ENCODE assay signal across 12 cellular contexts in genomic region chr6:44662461-44663121, GRCh38.
A peak's percentile ranks its signal among the peaks of the same experiment; 100 is the strongest.
DNase-seq lines count a peak whose midpoint lies in the region; ATAC-seq and TF ChIP-seq lines count a peak whose summit lies in the region.
"Had no signal": no experiment of that assay in that cellular context is flagged by ENCODE, and none has a peak within 500 bp of the region (broad histone marks: within the 10 kb centered on the region; RNA-seq: fewer than 3 reads in every experiment).

No MANE protein-coding gene starts in this region.

- DNase-seq in EH (ENCODE audit: low read depth) (peak; percentile 84), NCI-H510A (lab: John Stamatoyannopoulos, UW) (peak; percentile 49), chondrocyte (ENCODE audit: low spot score) (no peak), activated gamma-delta T cell treated with Interleukin-2 at 50 U/mL for 16 hours (no peak), testis (no peak)
- DNase-seq: activated gamma-delta T cell, DMS 273 treated with DMSO at 0.1 percent for 48 hours, NCI-H1436 treated with DMSO at 0.1 percent for 48 hours, T-cell had no signal

- no peaks in the 10 kb centered on the region for H3K36me3 ChIP-seq in testis (ENCODE audit: low read depth, missing control alignments)

- 87% methylated on average over 13 of the region's 13 CpGs for WGBS in testis, 2 donors

- peak; percentile 11 for TF ChIP-seq CTCF in chondrocyte (IDR thresholded peaks at IDR 0.05)
- no peak for TF ChIP-seq CTCF in nephron (IDR thresholded peaks at IDR 0.05; ENCODE audit: unreplicated experiment in 3 of 3)
- no peak for TF ChIP-seq CTCF in testis (IDR thresholded peaks at IDR 0.05)

- no peaks in the 10 kb centered on the region for H3K27me3 Mint-ChIP-seq in chondrocyte (ENCODE audit: low read depth)
- peaks cover 68% of the 10 kb centered on the region for H3K27me3 Mint-ChIP-seq in nephron (ENCODE audit: low read depth)

- ATAC-seq in HG02840 (IDR thresholded peaks at IDR 0.05; ENCODE audit: low FRiP score, unreplicated experiment) (no peak), HG03039 (IDR thresholded peaks at IDR 0.05; ENCODE audit: unreplicated experiment) (no peak)
- ATAC-seq: T-cell had no signal

- no peak overlapping the region for H3K27ac ChIP-seq in testis

- H3K4me1 Mint-ChIP-seq in chondrocyte (ENCODE audit: low read depth) (peaks cover 78% of the 10 kb centered on the region), nephron (peaks cover 63% of the 10 kb centered on the region)

- no peaks in the 10 kb centered on the region for H3K9me3 ChIP-seq in testis

- no peak for TF ChIP-seq POLR2A in testis (IDR thresholded peaks at IDR 0.05)

- peak overlapping the region; percentile 10 for H3K4me3 Mint-ChIP-seq in chondrocyte (ENCODE audit: unreplicated experiment)
- H3K4me3 Mint-ChIP-seq in nephron = peak overlapping the region in 1 of 3 experiments; percentile 39
- H3K4me3 Mint-ChIP-seq: T-cell had no signal

- H3K9me3 Mint-ChIP-seq in chondrocyte (ENCODE audit: low read depth) (no peaks in the 10 kb centered on the region), nephron (no peaks in the 10 kb centered on the region)

- no peak overlapping the region for H3K4me3 ChIP-seq in testis

- intact Hi-C loops in testis (cut with DNase I; ENCODE audit: low total_unique reads) = no loop called here

- H3K27ac Mint-ChIP-seq in chondrocyte (ENCODE audit: unreplicated experiment) (peak overlapping the region; percentile 65), nephron (peak overlapping the region; percentile 2 to 50 (median 18))
- H3K27ac Mint-ChIP-seq: T-cell had no signal

- no peaks in the 10 kb centered on the region for H3K27me3 ChIP-seq in testis

- H3K36me3 Mint-ChIP-seq in chondrocyte (ENCODE audit: low read depth) = no peaks in the 10 kb centered on the region
- no peaks in the 10 kb centered on the region for H3K36me3 Mint-ChIP-seq in nephron (ENCODE audit: low read depth)
- H3K36me3 Mint-ChIP-seq: T-cell had no signal

- H3K4me1 ChIP-seq in testis = no peaks in the 10 kb centered on the region

Comparison
In these comparisons a context has a peak if more than half of its experiments do, and no peak if none do; other contexts are left out.
1. DNase-seq: peak in EH (single experiment) and NCI-H510A (single experiment); none in chondrocyte (single experiment), activated gamma-delta T cell treated with Interleukin-2 at 50 U/mL for 16 hours (single experiment) and testis (single experiment).